15 cellular contexts compared by ENCODE assay signal in genomic region chr2:47195149-47195548, GRCh38. TPM values are rescaled to one million over a fixed set of nuclear protein-coding genes. Genes with fewer than 3 reads are reported as not detected.
DNase-seq lines count a peak whose midpoint lies in the region; ATAC-seq and TF ChIP-seq lines count a peak whose summit lies in the region.
"Had no signal": no experiment of that assay in that cellular context is flagged by ENCODE, and none has a peak within 500 bp of the region (broad histone marks: within the 10 kb centered on the region; RNA-seq: fewer than 3 reads in every experiment).

No MANE protein-coding gene starts in this region.

- peak; percentile 47 for DNase-seq in HCEC 1CT
- DNase-seq in RKO (ENCODE audit: low spot score): peak; percentile 25
- peak; percentile 81 for DNase-seq in epithelial cell of esophagus (ENCODE audit: low read depth)
- DNase-seq in osteocyte (ENCODE audit: extremely low spot score, unreplicated experiment): peak; percentile 10
- no peak for DNase-seq in effector memory CD8-positive, alpha-beta T cell
- DNase-seq in activated CD8-positive, alpha-beta memory T cell treated with anti-CD3 and anti-CD28 coated beads, Interleukin-2, amount 10 ng/mL, durations not matched to agents 7 days and 5 days: no peak
- DNase-seq: NCI-H1417, NCI-H510A treated with DMSO at 0.1 percent for 48 hours, tibial artery had no signal

- H3K9me3 Mint-ChIP-seq in osteocyte (ENCODE audit: unreplicated experiment): no peaks in the 10 kb centered on the region
- H3K9me3 Mint-ChIP-seq in effector memory CD8-positive, alpha-beta T cell: no peaks in the 10 kb centered on the region
- H3K9me3 Mint-ChIP-seq in activated CD8-positive, alpha-beta memory T cell treated with anti-CD3 and anti-CD28 coated beads, Interleukin-2, amount 10 ng/mL, durations not matched to agents 7 days and 5 days (ENCODE audit: low read depth): no peaks in the 10 kb centered on the region
- H3K9me3 Mint-ChIP-seq: dendritic cell treated with granulocyte-macrophage colony-stimulating factor and Interleukin-4, amounts not matched to agents 40 ng/mL and 50 ng/mL, for 4 days had no signal

- no peaks in the 10 kb centered on the region for H3K27me3 Mint-ChIP-seq in osteocyte (ENCODE audit: unreplicated experiment)
- H3K27me3 Mint-ChIP-seq in effector memory CD8-positive, alpha-beta T cell: peaks cover 6 to 60% of the 10 kb centered on the region in 2 donors
- H3K27me3 Mint-ChIP-seq in activated CD8-positive, alpha-beta memory T cell treated with anti-CD3 and anti-CD28 coated beads, Interleukin-2, amount 10 ng/mL, durations not matched to agents 7 days and 5 days: peaks cover 44% of the 10 kb centered on the region
- H3K27me3 Mint-ChIP-seq: activated naive CD8-positive, alpha-beta T cell had no signal

- H3K4me3 Mint-ChIP-seq in osteocyte (ENCODE audit: unreplicated experiment): no peak overlapping the region
- H3K4me3 Mint-ChIP-seq in effector memory CD8-positive, alpha-beta T cell: no peak overlapping the region
- no peak overlapping the region for H3K4me3 Mint-ChIP-seq in activated CD8-positive, alpha-beta memory T cell treated with anti-CD3 and anti-CD28 coated beads, Interleukin-2, amount 10 ng/mL, durations not matched to agents 7 days and 5 days
- H3K4me3 Mint-ChIP-seq: activated naive CD8-positive, alpha-beta T cell; dendritic cell treated with granulocyte-macrophage colony-stimulating factor and Interleukin-4, amounts not matched to agents 40 ng/mL and 50 ng/mL, for 4 days had no signal

- H3K36me3 Mint-ChIP-seq in osteocyte (ENCODE audit: unreplicated experiment): no peaks in the 10 kb centered on the region
- no peaks in the 10 kb centered on the region for H3K36me3 Mint-ChIP-seq in effector memory CD8-positive, alpha-beta T cell (ENCODE audit: insufficient read depth)
- no peaks in the 10 kb centered on the region for H3K36me3 Mint-ChIP-seq in activated CD8-positive, alpha-beta memory T cell treated with anti-CD3 and anti-CD28 coated beads, Interleukin-2, amount 10 ng/mL, durations not matched to agents 7 days and 5 days

- H3K27ac Mint-ChIP-seq in osteocyte (ENCODE audit: unreplicated experiment): no peak overlapping the region
- H3K27ac Mint-ChIP-seq in effector memory CD8-positive, alpha-beta T cell: no peak overlapping the region
- H3K27ac Mint-ChIP-seq in activated CD8-positive, alpha-beta memory T cell treated with anti-CD3 and anti-CD28 coated beads, Interleukin-2, amount 10 ng/mL, durations not matched to agents 7 days and 5 days: no peak overlapping the region
- H3K27ac Mint-ChIP-seq: activated naive CD8-positive, alpha-beta T cell; dendritic cell treated with granulocyte-macrophage colony-stimulating factor and Interleukin-4, amounts not matched to agents 40 ng/mL and 50 ng/mL, for 4 days had no signal

- H3K4me1 Mint-ChIP-seq in osteocyte (ENCODE audit: unreplicated experiment): peaks cover 83% of the 10 kb centered on the region
- no peaks in the 10 kb centered on the region for H3K4me1 Mint-ChIP-seq in effector memory CD8-positive, alpha-beta T cell (ENCODE audit: low read depth in 2 of 2)
- no peaks in the 10 kb centered on the region for H3K4me1 Mint-ChIP-seq in activated CD8-positive, alpha-beta memory T cell treated with anti-CD3 and anti-CD28 coated beads, Interleukin-2, amount 10 ng/mL, durations not matched to agents 7 days and 5 days

- H3K4me3 ChIP-seq in epithelial cell of esophagus (ENCODE audit: low read length): no peak overlapping the region
- H3K4me3 ChIP-seq: tibial artery had no signal

- CTCF ChIA-PET in activated CD8-positive, alpha-beta memory T cell treated with anti-CD3 and anti-CD28 coated beads, Interleukin-2, amount 10 ng/mL, durations not matched to agents 7 days and 5 days (lab: Charles Lee): interaction anchor here (0.8 to 1.2 kb wide), 2 partner anchors 74 to 77 kb away, joined by 3 read pairs; no protein-coding TSS in a partner anchor

- TF ChIP-seq CTCF in epithelial cell of esophagus (IDR thresholded peaks at IDR 0.05; ENCODE audit: insufficient read depth, low read depth, low read length, missing control alignments) (no peak), osteocyte (IDR thresholded peaks at IDR 0.05) (no peak)

- no peak for ATAC-seq in HG02981 (IDR thresholded peaks at IDR 0.05; ENCODE audit: unreplicated experiment)
- ATAC-seq in effector memory CD8-positive, alpha-beta T cell (replicated peaks): no peak
- no peak for ATAC-seq in GM19463 (IDR thresholded peaks at IDR 0.05; ENCODE audit: unreplicated experiment)
- ATAC-seq in activated CD8-positive, alpha-beta memory T cell treated with anti-CD3 and anti-CD28 coated beads, Interleukin-2, amount 10 ng/mL, durations not matched to agents 7 days and 5 days: no peak
- ATAC-seq: left lobe of liver, Right ventricle myocardium inferior had no signal

RNA-seq across cellular contexts. Expression of gene CALM2, which starts 18.8 kb away (rescaled TPM):
- 594 TPM in 2 replicates for total RNA-seq in osteocyte
- 100 to 1,000 TPM; 389 to 451 TPM for total RNA-seq in activated CD8-positive, alpha-beta memory T cell treated with anti-CD3 and anti-CD28 coated beads, Interleukin-2, amount 10 ng/mL, durations not matched to agents 7 days and 5 days

RNA-seq across cellular contexts. Expression of gene STPG4, which starts 40.0 kb away (rescaled TPM):
- total RNA-seq in osteocyte: 0.37 and 0.56 TPM in 2 replicates
- total RNA-seq in activated CD8-positive, alpha-beta memory T cell treated with anti-CD3 and anti-CD28 coated beads, Interleukin-2, amount 10 ng/mL, durations not matched to agents 7 days and 5 days: under 1 TPM; 0.20 to 0.40 TPM
- total RNA-seq: left lobe of liver, Right ventricle myocardium inferior had no signal

Comparison
In these comparisons a context has a peak if more than half of its experiments do, and no peak if none do; other contexts are left out.
1. DNase-seq: peak in HCEC 1CT (single experiment), RKO (single experiment), epithelial cell of esophagus (single experiment) and osteocyte (single experiment); none in effector memory CD8-positive, alpha-beta T cell (0 of 3) and activated CD8-positive, alpha-beta memory T cell treated with anti-CD3 and anti-CD28 coated beads, Interleukin-2, amount 10 ng/mL, durations not matched to agents 7 days and 5 days (single experiment).